ENCODE assay signal across 2 cellular contexts in genomic region chr1:228046421-228047182, GRCh38.
TF ChIP-seq lines count a peak whose summit lies in the region.

No MANE protein-coding gene starts in this region.

TF ChIP-seq in HEK293, 187 proteins besides CTCF, POLR2A, EP300 and RAD21 (continued from another document):
- TF ChIP-seq ZBTB26 (tag by site-specific recombination; optimal IDR thresholded peaks at IDR 0.05) (peak; percentile 20), ZNF830 (tag by site-specific recombination; IDR thresholded peaks at IDR 0.05; ENCODE audit: low read depth) (no peak), ZNF10 (tag by site-specific recombination; IDR thresholded peaks at IDR 0.05) (no peak), SCRT2 (tag by site-specific recombination; IDR thresholded peaks at IDR 0.05) (peak; percentile 77; the same call in 1 of the 2 replicates), ZNF521 (tag by site-specific recombination; IDR thresholded peaks at IDR 0.05) (0 out of 2 replicates have a peak, but pooled peaks have one; percentile 52), ZSCAN4 (tag by site-specific recombination; IDR thresholded peaks at IDR 0.05) (peak; percentile 91), SCRT1 (tag by site-specific recombination; IDR thresholded peaks at IDR 0.05; ENCODE audit: borderline replicate concordance) (peak; percentile 63; the same call in 1 of the 2 replicates), ZNF18 (tag by site-specific recombination; IDR thresholded peaks at IDR 0.05) (peak; percentile 87), ZNF280D (tag by site-specific recombination; IDR thresholded peaks at IDR 0.05) (no peak)
TF ChIP-seq in HEK293: peak in this region for 7.

TF ChIP-seq in WTC11, 78 proteins besides CTCF, POLR2A, EP300 and RAD21 (continued from another document):
- TF ChIP-seq FOXP4 (CRISPR knock-in tag; IDR thresholded peaks at IDR 0.05) (no peak), TP53 (CRISPR knock-in tag; IDR thresholded peaks at IDR 0.05) (no peak), NFE2L1 (CRISPR knock-in tag; IDR thresholded peaks at IDR 0.05) (no peak), FOXK1 (CRISPR knock-in tag; IDR thresholded peaks at IDR 0.05) (no peak), JUN (CRISPR knock-in tag; IDR thresholded peaks at IDR 0.05) (no peak), SP1 (CRISPR knock-in tag; conservative IDR thresholded peaks at IDR 0.05) (no peak)
